Comparison of ENCODE assay signal across 1 cellular context in genomic region chr14:33855672-33856071, GRCh38.
TF ChIP-seq lines count a peak whose summit lies in the region.

No MANE protein-coding gene starts in this region.

TF ChIP-seq in GM23338, 12 proteins besides CTCF, POLR2A, EP300 and RAD21 (continued from another document):
- TF ChIP-seq, protein P1, sequence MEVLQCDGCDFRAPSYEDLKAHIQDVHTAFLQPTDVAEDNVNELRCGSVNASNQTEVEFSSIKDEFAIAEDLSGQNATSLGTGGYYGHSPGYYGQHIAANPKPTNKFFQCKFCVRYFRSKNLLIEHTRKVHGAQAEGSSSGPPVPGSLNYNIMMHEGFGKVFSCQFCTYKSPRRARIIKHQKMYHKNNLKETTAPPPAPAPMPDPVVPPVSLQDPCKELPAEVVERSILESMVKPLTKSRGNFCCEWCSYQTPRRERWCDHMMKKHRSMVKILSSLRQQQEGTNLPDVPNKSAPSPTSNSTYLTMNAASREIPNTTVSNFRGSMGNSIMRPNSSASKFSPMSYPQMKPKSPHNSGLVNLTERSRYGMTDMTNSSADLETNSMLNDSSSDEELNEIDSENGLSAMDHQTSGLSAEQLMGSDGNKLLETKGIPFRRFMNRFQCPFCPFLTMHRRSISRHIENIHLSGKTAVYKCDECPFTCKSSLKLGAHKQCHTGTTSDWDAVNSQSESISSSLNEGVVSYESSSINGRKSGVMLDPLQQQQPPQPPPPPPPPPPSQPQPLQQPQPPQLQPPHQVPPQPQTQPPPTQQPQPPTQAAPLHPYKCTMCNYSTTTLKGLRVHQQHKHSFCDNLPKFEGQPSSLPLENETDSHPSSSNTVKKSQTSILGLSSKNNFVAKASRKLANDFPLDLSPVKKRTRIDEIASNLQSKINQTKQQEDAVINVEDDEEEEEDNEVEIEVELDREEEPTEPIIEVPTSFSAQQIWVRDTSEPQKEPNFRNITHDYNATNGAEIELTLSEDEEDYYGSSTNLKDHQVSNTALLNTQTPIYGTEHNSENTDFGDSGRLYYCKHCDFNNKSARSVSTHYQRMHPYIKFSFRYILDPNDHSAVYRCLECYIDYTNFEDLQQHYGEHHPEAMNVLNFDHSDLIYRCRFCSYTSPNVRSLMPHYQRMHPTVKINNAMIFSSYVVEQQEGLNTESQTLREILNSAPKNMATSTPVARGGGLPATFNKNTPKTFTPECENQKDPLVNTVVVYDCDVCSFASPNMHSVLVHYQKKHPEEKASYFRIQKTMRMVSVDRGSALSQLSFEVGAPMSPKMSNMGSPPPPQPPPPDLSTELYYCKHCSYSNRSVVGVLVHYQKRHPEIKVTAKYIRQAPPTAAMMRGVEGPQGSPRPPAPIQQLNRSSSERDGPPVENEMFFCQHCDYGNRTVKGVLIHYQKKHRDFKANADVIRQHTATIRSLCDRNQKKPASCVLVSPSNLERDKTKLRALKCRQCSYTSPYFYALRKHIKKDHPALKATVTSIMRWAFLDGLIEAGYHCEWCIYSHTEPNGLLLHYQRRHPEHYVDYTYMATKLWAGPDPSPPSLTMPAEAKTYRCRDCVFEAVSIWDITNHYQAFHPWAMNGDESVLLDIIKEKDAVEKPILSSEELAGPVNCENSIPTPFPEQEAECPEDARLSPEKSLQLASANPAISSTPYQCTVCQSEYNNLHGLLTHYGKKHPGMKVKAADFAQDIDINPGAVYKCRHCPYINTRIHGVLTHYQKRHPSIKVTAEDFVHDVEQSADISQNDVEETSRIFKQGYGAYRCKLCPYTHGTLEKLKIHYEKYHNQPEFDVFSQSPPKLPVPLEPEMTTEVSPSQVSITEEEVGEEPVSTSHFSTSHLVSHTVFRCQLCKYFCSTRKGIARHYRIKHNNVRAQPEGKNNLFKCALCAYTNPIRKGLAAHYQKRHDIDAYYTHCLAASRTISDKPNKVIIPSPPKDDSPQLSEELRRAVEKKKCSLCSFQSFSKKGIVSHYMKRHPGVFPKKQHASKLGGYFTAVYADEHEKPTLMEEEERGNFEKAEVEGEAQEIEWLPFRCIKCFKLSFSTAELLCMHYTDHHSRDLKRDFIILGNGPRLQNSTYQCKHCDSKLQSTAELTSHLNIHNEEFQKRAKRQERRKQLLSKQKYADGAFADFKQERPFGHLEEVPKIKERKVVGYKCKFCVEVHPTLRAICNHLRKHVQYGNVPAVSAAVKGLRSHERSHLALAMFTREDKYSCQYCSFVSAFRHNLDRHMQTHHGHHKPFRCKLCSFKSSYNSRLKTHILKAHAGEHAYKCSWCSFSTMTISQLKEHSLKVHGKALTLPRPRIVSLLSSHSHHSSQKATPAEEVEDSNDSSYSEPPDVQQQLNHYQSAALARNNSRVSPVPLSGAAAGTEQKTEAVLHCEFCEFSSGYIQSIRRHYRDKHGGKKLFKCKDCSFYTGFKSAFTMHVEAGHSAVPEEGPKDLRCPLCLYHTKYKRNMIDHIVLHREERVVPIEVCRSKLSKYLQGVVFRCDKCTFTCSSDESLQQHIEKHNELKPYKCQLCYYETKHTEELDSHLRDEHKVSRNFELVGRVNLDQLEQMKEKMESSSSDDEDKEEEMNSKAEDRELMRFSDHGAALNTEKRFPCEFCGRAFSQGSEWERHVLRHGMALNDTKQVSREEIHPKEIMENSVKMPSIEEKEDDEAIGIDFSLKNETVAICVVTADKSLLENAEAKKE (CRISPR knock-in tag; IDR thresholded peaks at IDR 0.05): no peak
- TF ChIP-seq EZH2 (IDR thresholded peaks at IDR 0.05; ENCODE audit: low read depth, unreplicated experiment): no peak
